Comparison of ENCODE assay signal across 8 cellular contexts in the genomic region with DNA sequence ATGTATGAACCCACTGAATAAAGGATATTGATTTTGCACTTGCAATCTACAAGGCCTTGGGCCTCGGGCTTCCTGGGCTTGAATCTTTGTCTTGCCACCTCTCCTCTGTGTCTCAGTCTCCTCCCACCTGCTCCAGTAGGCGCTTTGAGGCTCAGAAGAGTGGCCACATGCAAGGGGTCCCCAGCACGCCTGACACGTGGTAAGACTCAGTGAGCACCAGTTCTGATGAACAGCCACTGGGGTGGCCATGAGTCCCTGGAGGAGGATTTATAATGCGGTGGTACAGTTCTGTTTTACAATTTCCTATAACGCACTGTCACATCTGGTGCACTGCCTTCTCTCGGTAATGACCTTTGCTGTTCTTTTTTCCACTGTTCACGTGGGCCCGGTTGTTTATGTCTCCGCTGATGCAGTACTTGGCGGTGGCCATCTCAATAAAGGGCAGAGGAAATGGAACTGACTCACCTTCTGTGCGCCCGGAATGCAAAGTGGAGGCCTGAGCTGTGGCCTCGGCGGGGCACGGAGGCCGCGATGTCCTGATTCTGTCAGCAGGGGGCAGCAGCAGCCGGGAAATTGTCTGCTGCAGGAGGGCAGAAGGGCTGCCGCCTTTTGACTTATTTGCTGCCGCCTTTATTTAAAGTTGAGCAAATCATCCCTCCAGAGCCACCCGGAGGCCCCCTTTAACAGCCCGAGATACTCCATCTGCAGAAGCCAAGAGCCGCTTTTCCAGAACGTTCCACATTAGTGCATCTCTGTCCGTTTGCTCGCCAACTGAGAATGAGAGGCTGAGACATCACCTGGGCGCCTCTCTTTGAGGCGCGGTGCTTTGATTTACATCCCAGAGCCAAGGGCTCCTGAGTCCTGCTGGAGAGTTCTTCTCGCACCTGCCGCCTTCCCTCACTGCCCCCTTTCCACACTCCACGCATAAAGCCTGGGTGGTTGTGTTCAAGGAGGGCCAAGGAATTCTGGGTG. TPM values are rescaled to one million over a fixed set of nuclear protein-coding genes. Genes with fewer than 3 reads are reported as not detected.
A peak's percentile ranks its signal among the peaks of the same experiment; 100 is the strongest.
DNase-seq lines count a peak whose midpoint lies in the region; TF ChIP-seq lines count a peak whose summit lies in the region.

No MANE protein-coding gene starts in this region.

- POLR2A ChIA-PET in A673 (lab: Charles Lee; ENCODE audit: low non-redundant PET) (no interaction called here), RWPE1 (lab: Yijun Ruan, JAX; ENCODE audit: low non-redundant PET) (no interaction called here)

- no peaks in the 10 kb centered on the region for H3K9me3 Mint-ChIP-seq in activated T-helper 2 cell treated with anti-CD3 and anti-CD28 coated beads, Interferon-gamma antibody, Interleukin-2, Interleukin-4, amounts not matched to agents 10 μg/mL and 5 μg/mL and 100 μg/mL, durations not matched to agents 14 hours and 24 hours and 36 hours
- no peaks in the 10 kb centered on the region for H3K9me3 Mint-ChIP-seq in stimulated activated naive CD8-positive, alpha-beta T cell treated with anti-CD3 and anti-CD28 coated beads, Interleukin-15, Interleukin-2, amounts not matched to agents 100 ng/mL and 50 ng/mL, for 24 hours

- H3K4me1 ChIP-seq in A673 (ENCODE audit: insufficient read depth, low read length, poor library complexity, severe bottlenecking) (no peaks in the 10 kb centered on the region), neuron (ENCODE audit: insufficient read depth, low read length) (peaks cover 4% of the 10 kb centered on the region)

- TF ChIP-seq CTCF in A673 (conservative IDR thresholded peaks at IDR 0.05; ENCODE audit: low read depth, low read length) (peak; percentile 90), GM13977 (IDR thresholded peaks at IDR 0.05; ENCODE audit: extremely low read depth, insufficient read depth, missing control alignments) (peak; percentile 97), RWPE1 (conservative IDR thresholded peaks at IDR 0.05; ENCODE audit: low read depth) (peak; percentile 88), fibroblast of villous mesenchyme (IDR thresholded peaks at IDR 0.05; ENCODE audit: insufficient read depth, low read depth, low read length) (peak; percentile 87)

- H3K36me3 ChIP-seq in A673 (ENCODE audit: insufficient read depth, low read length, poor library complexity, severe bottlenecking), result no peaks in the 10 kb centered on the region
- no peaks in the 10 kb centered on the region for H3K36me3 ChIP-seq in neuron (ENCODE audit: insufficient read depth, low read length)

- intact Hi-C loops in A673 (cut with micrococcal nuclease; ENCODE audit: unreplicated experiment), result loop anchor here (1.0 to 2.0 kb wide), 2 partner anchors 74 to 195 kb away; no protein-coding TSS in a partner anchor
- intact Hi-C loops in activated T-helper 2 cell treated with anti-CD3 and anti-CD28 coated beads, Interferon-gamma antibody, Interleukin-2, Interleukin-4, amounts not matched to agents 10 μg/mL and 5 μg/mL and 100 μg/mL, durations not matched to agents 14 hours and 24 hours and 36 hours (cut with micrococcal nuclease), result loop anchor here (1.0 to 10.0 kb wide), 4 partner anchors 74 to 263 kb away; no protein-coding TSS in a partner anchor

- CTCF ChIA-PET in A673 (lab: Charles Lee) (interaction anchor here (1.0 kb wide), 3 partner anchors 74 to 478 kb away, joined by 3 read pairs; no protein-coding TSS in a partner anchor), RWPE1 (lab: Yijun Ruan, JAX) (interaction anchor here (0.6 to 2.2 kb wide), 4 partner anchors 24 to 196 kb away, joined by 3 to 4 read pairs (median 3); no protein-coding TSS in a partner anchor)

- H3K27ac ChIP-seq in A673 (ENCODE audit: low read depth, low read length, poor library complexity, severe bottlenecking) (no peak overlapping the region), RWPE1 (peak overlapping the region; percentile 14; the same call in 1 of the 2 replicates)

- H3K9me3 ChIP-seq in A673 (ENCODE audit: low read depth, low read length, poor library complexity, severe bottlenecking), result no peaks in the 10 kb centered on the region
- H3K9me3 ChIP-seq in neuron (ENCODE audit: low read length), result peaks cover 8% of the 10 kb centered on the region

- H3K4me1 Mint-ChIP-seq in activated T-helper 2 cell treated with anti-CD3 and anti-CD28 coated beads, Interferon-gamma antibody, Interleukin-2, Interleukin-4, amounts not matched to agents 10 μg/mL and 5 μg/mL and 100 μg/mL, durations not matched to agents 14 hours and 24 hours and 36 hours (ENCODE audit: low read depth), result peaks cover 27% of the 10 kb centered on the region
- H3K4me1 Mint-ChIP-seq in stimulated activated naive CD8-positive, alpha-beta T cell treated with anti-CD3 and anti-CD28 coated beads, Interleukin-15, Interleukin-2, amounts not matched to agents 100 ng/mL and 50 ng/mL, for 24 hours (ENCODE audit: low read depth), result peaks cover 50% of the 10 kb centered on the region

- peak; percentile 66 for DNase-seq in A673 (ENCODE audit: low spot score)
- peak; percentile 87 for DNase-seq in GM13977 (ENCODE audit: low spot score)
- peak; percentile 39 for DNase-seq in HS-27A (ENCODE audit: low read depth)
- DNase-seq in RWPE1 (ENCODE audit: low spot score), result peak; percentile 72
- DNase-seq in activated T-helper 2 cell treated with anti-CD3 and anti-CD28 coated beads, Interferon-gamma antibody, Interleukin-2, Interleukin-4, amounts not matched to agents 10 μg/mL and 5 μg/mL and 100 μg/mL, durations not matched to agents 14 hours and 24 hours and 36 hours (ENCODE audit: low spot score), result peak; percentile 83
- peak; percentile 77 for DNase-seq in fibroblast of villous mesenchyme (ENCODE audit: low read depth)

- H3K27ac Mint-ChIP-seq in activated T-helper 2 cell treated with anti-CD3 and anti-CD28 coated beads, Interferon-gamma antibody, Interleukin-2, Interleukin-4, amounts not matched to agents 10 μg/mL and 5 μg/mL and 100 μg/mL, durations not matched to agents 14 hours and 24 hours and 36 hours, result peak overlapping the region; percentile 93
- H3K27ac Mint-ChIP-seq in stimulated activated naive CD8-positive, alpha-beta T cell treated with anti-CD3 and anti-CD28 coated beads, Interleukin-15, Interleukin-2, amounts not matched to agents 100 ng/mL and 50 ng/mL, for 24 hours, result peak overlapping the region; percentile 92

- H3K27me3 ChIP-seq in A673 (replicated peaks; ENCODE audit: insufficient read depth, low read depth, low read length, poor library complexity) (no peaks in the 10 kb centered on the region), neuron (ENCODE audit: insufficient read depth, low read length) (no peaks in the 10 kb centered on the region)

- peak overlapping the region; percentile 7 for H3K4me3 Mint-ChIP-seq in activated T-helper 2 cell treated with anti-CD3 and anti-CD28 coated beads, Interferon-gamma antibody, Interleukin-2, Interleukin-4, amounts not matched to agents 10 μg/mL and 5 μg/mL and 100 μg/mL, durations not matched to agents 14 hours and 24 hours and 36 hours (ENCODE audit: low read depth)
- peak overlapping the region; percentile 32 for H3K4me3 Mint-ChIP-seq in stimulated activated naive CD8-positive, alpha-beta T cell treated with anti-CD3 and anti-CD28 coated beads, Interleukin-15, Interleukin-2, amounts not matched to agents 100 ng/mL and 50 ng/mL, for 24 hours

- in situ Hi-C loops in GM13977 (cut with MboI; ENCODE audit: low pct_unique_long_range_greater_than_20kb, low sequenced_read_pairs, unreplicated experiment), result loop anchor here (10.0 kb wide), 1 partner anchor 193 kb away; no protein-coding TSS in a partner anchor

- H3K36me3 Mint-ChIP-seq in activated T-helper 2 cell treated with anti-CD3 and anti-CD28 coated beads, Interferon-gamma antibody, Interleukin-2, Interleukin-4, amounts not matched to agents 10 μg/mL and 5 μg/mL and 100 μg/mL, durations not matched to agents 14 hours and 24 hours and 36 hours (ENCODE audit: low read depth), result no peaks in the 10 kb centered on the region
- no peaks in the 10 kb centered on the region for H3K36me3 Mint-ChIP-seq in stimulated activated naive CD8-positive, alpha-beta T cell treated with anti-CD3 and anti-CD28 coated beads, Interleukin-15, Interleukin-2, amounts not matched to agents 100 ng/mL and 50 ng/mL, for 24 hours (ENCODE audit: low read depth)

- BruUV-seq in A673 (replicated peaks; lab: Mats Ljungman, UMichigan), result no TSS peak

- H3K4me3 ChIP-seq in A673 (ENCODE audit: low read depth, low read length, poor library complexity, severe bottlenecking) (no peak overlapping the region), fibroblast of villous mesenchyme (ENCODE audit: low read depth, low read length) (no peak overlapping the region), neuron (ENCODE audit: low read length) (no peak overlapping the region)

- H2AFZ ChIP-seq in neuron (ENCODE audit: low read depth, low read length), result peak overlapping the region; percentile 15

- H3K27me3 Mint-ChIP-seq in activated T-helper 2 cell treated with anti-CD3 and anti-CD28 coated beads, Interferon-gamma antibody, Interleukin-2, Interleukin-4, amounts not matched to agents 10 μg/mL and 5 μg/mL and 100 μg/mL, durations not matched to agents 14 hours and 24 hours and 36 hours (ENCODE audit: low read depth), result peaks cover 7% of the 10 kb centered on the region
- peaks cover 11% of the 10 kb centered on the region for H3K27me3 Mint-ChIP-seq in stimulated activated naive CD8-positive, alpha-beta T cell treated with anti-CD3 and anti-CD28 coated beads, Interleukin-15, Interleukin-2, amounts not matched to agents 100 ng/mL and 50 ng/mL, for 24 hours

RNA-seq across cellular contexts. Expression of a gene that starts 6.0 kb away (rescaled TPM):
- total RNA-seq in A673 (2021) (24.9 and 30.9 TPM in 2 replicates), fibroblast of villous mesenchyme (16.0 and 24.5 TPM in 2 replicates)
- 30.0 and 34.7 TPM in 2 replicates for total RNA-seq in activated T-helper 2 cell treated with anti-CD3 and anti-CD28 coated beads, Interferon-gamma antibody, Interleukin-2, Interleukin-4, amounts not matched to agents 10 μg/mL and 5 μg/mL and 100 μg/mL, durations not matched to agents 14 hours and 24 hours and 36 hours

RNA-seq across cellular contexts. Expression of a gene that starts 34.9 kb away (rescaled TPM):
- total RNA-seq in A673 (2021), result not detected in 2 replicates
- not detected in 2 replicates for total RNA-seq in activated T-helper 2 cell treated with anti-CD3 and anti-CD28 coated beads, Interferon-gamma antibody, Interleukin-2, Interleukin-4, amounts not matched to agents 10 μg/mL and 5 μg/mL and 100 μg/mL, durations not matched to agents 14 hours and 24 hours and 36 hours
- not detected in 2 replicates for total RNA-seq in fibroblast of villous mesenchyme
